16 cellular contexts compared by ENCODE assay signal in genomic region chr5:178301641-178302040, GRCh38.
"Had no signal": no experiment of that assay in that cellular context is flagged by ENCODE, and none has a peak within 500 bp of the region (broad histone marks: within the 10 kb centered on the region; RNA-seq: fewer than 3 reads in every experiment).

No MANE protein-coding gene starts in this region.

- H3K27ac ChIP-seq: foreskin keratinocyte had no signal

- H3K36me3 Mint-ChIP-seq: activated naive CD4-positive, alpha-beta T cell treated with anti-CD3 and anti-CD28 coated beads, Interleukin-2, amount 50 U/mL, for 72 hours; stimulated activated effector memory CD8-positive, alpha-beta T cell treated with anti-CD3 and anti-CD28 coated beads, Interleukin-12 subunit alpha, Interleukin-12 subunit beta, amount 100 ng/mL, for 72 hours had no signal

- H3K27me3 ChIP-seq: foreskin keratinocyte had no signal

- DNase-seq: activated CD4-positive, alpha-beta T cell treated with anti-CD3 and anti-CD28 coated beads, Interleukin-2, amount 50 U/mL, for 4 hours; activated CD4-positive, CD25-positive, alpha-beta regulatory T cell treated with anti-CD3 and anti-CD28 coated beads, Interleukin-2, amount 50 U/mL, for 72 hours; activated T-cell treated with anti-CD3 and anti-CD28 coated beads for 4 hours; amniotic stem cell; effector memory CD4-positive, alpha-beta T cell; foreskin keratinocyte; glutamatergic neuron; hypothalamus; stimulated activated CD4-positive, alpha-beta T cell treated with anti-CD3 and anti-CD28 coated beads, Interleukin-12 subunit alpha, Interleukin-12 subunit beta, amount 100 ng/mL, for 4 hours; stimulated activated CD4-positive, alpha-beta T cell treated with anti-CD3 and anti-CD28 coated beads, Interleukin-2, amount 100 ng/mL, for 24 hours; trophoblast cell had no signal

- H3K9me3 Mint-ChIP-seq: activated naive CD4-positive, alpha-beta T cell treated with anti-CD3 and anti-CD28 coated beads, Interleukin-2, amount 50 U/mL, for 72 hours; activated T-helper 2 cell treated with anti-CD3 and anti-CD28 coated beads, Interferon-gamma antibody, Interleukin-2, Interleukin-4, amounts not matched to agents 10 μg/mL and 5 μg/mL and 100 μg/mL, durations not matched to agents 14 hours and 24 hours and 36 hours; central memory CD8-positive, alpha-beta T cell; stimulated activated effector memory CD8-positive, alpha-beta T cell treated with anti-CD3 and anti-CD28 coated beads, Interleukin-12 subunit alpha, Interleukin-12 subunit beta, amount 100 ng/mL, for 72 hours had no signal

- H3K27ac Mint-ChIP-seq: activated naive CD4-positive, alpha-beta T cell treated with anti-CD3 and anti-CD28 coated beads, Interleukin-2, amount 50 U/mL, for 72 hours; activated T-helper 2 cell treated with anti-CD3 and anti-CD28 coated beads, Interferon-gamma antibody, Interleukin-2, Interleukin-4, amounts not matched to agents 10 μg/mL and 5 μg/mL and 100 μg/mL, durations not matched to agents 14 hours and 24 hours and 36 hours; mesothelial cell of epicardium; stimulated activated effector memory CD8-positive, alpha-beta T cell treated with anti-CD3 and anti-CD28 coated beads, Interleukin-12 subunit alpha, Interleukin-12 subunit beta, amount 100 ng/mL, for 72 hours had no signal

- ATAC-seq: activated naive CD4-positive, alpha-beta T cell treated with anti-CD3 and anti-CD28 coated beads, Interleukin-2, amount 50 U/mL, for 72 hours; foreskin keratinocyte; stimulated activated effector memory CD8-positive, alpha-beta T cell treated with anti-CD3 and anti-CD28 coated beads, Interleukin-12 subunit alpha, Interleukin-12 subunit beta, amount 100 ng/mL, for 72 hours had no signal

- H3K4me1 Mint-ChIP-seq: central memory CD8-positive, alpha-beta T cell had no signal

- H3K4me3 Mint-ChIP-seq: central memory CD8-positive, alpha-beta T cell; mesothelial cell of epicardium; stimulated activated effector memory CD8-positive, alpha-beta T cell treated with anti-CD3 and anti-CD28 coated beads, Interleukin-12 subunit alpha, Interleukin-12 subunit beta, amount 100 ng/mL, for 72 hours had no signal

- H3K4me1 ChIP-seq: foreskin keratinocyte had no signal
